In genomic region chr17:55210292-55210691, GRCh38 we compare ENCODE assay signal across 20 cellular contexts. TPM values are rescaled to one million over a fixed set of nuclear protein-coding genes. Genes with fewer than 3 reads are reported as not detected.
A peak's percentile ranks its signal among the peaks of the same experiment; 100 is the strongest.
DNase-seq lines count a peak whose midpoint lies in the region; ATAC-seq and TF ChIP-seq lines count a peak whose summit lies in the region.
"Had no signal": no experiment of that assay in that cellular context is flagged by ENCODE, and none has a peak within 500 bp of the region (broad histone marks: within the 10 kb centered on the region; RNA-seq: fewer than 3 reads in every experiment).

No MANE protein-coding gene starts in this region.

- no peaks in the 10 kb centered on the region for H3K9me3 ChIP-seq in HEK293 (ENCODE audit: control insufficient read depth, insufficient read depth, low read depth, low read length)

- H3K4me1 Mint-ChIP-seq in nephron (peaks cover 17% of the 10 kb centered on the region), glutamatergic neuron (ENCODE audit: low read depth, unreplicated experiment) (no peaks in the 10 kb centered on the region)
- H3K4me1 Mint-ChIP-seq: CD4-positive, CD25-positive, alpha-beta regulatory T cell had no signal

- H3K27ac Mint-ChIP-seq in nephron (peak overlapping the region in 2 of 3 experiments; percentile 40 to 47), glutamatergic neuron (ENCODE audit: unreplicated experiment) (no peak overlapping the region)
- H3K27ac Mint-ChIP-seq: CD4-positive, CD25-positive, alpha-beta regulatory T cell had no signal

- no peak overlapping the region for H3K27ac ChIP-seq in HEK293 (ENCODE audit: extremely low read depth, low read depth, low read length)
- H3K27ac ChIP-seq: 22Rv1, HL-60 had no signal

- H3K4me1 ChIP-seq in HEK293 (ENCODE audit: control insufficient read depth, insufficient read depth, low read length): peaks cover 9% of the 10 kb centered on the region; the same call in 1 of the 2 replicates

- H3K36me3 ChIP-seq in HEK293 (ENCODE audit: control insufficient read depth in 2 of 2, insufficient read depth in 1 of 2, low read length in 2 of 2): no peaks in the 10 kb centered on the region

- ATAC-seq in SK-N-SH treated with all-trans-retinoic acid at 6 μM for 48 hours: no peak; the same call in 2 of the 3 replicates

- H3K4me3 ChIP-seq in HEK293 (ENCODE audit: low read depth, low read length): no peak overlapping the region

- H3K9me3 Mint-ChIP-seq in nephron: peaks cover 2% of the 10 kb centered on the region
- H3K9me3 Mint-ChIP-seq in glutamatergic neuron (ENCODE audit: unreplicated experiment): no peaks in the 10 kb centered on the region
- H3K9me3 Mint-ChIP-seq: CD4-positive, CD25-positive, alpha-beta regulatory T cell had no signal

- no peak for TF ChIP-seq CTCF in HEK293 (tag by site-specific recombination; IDR thresholded peaks at IDR 0.05)
- TF ChIP-seq CTCF in nephron (IDR thresholded peaks at IDR 0.05; ENCODE audit: unreplicated experiment in 3 of 3): no peak
- TF ChIP-seq CTCF in glutamatergic neuron (IDR thresholded peaks at IDR 0.05; ENCODE audit: partially characterized antibody, unreplicated experiment): no peak

- no peak overlapping the region for H3K4me3 Mint-ChIP-seq in nephron
- no peak overlapping the region for H3K4me3 Mint-ChIP-seq in glutamatergic neuron (ENCODE audit: unreplicated experiment)
- H3K4me3 Mint-ChIP-seq: CD4-positive, CD25-positive, alpha-beta regulatory T cell had no signal

- CTCF ChIA-PET in HEK293 (lab: Yijun Ruan, JAX): interaction anchor here (1.4 kb wide), 1 partner anchor 15 kb away, joined by 3 read pairs; no protein-coding TSS in a partner anchor

- H3K36me3 Mint-ChIP-seq in nephron (ENCODE audit: low read depth): no peaks in the 10 kb centered on the region
- H3K36me3 Mint-ChIP-seq in glutamatergic neuron (ENCODE audit: unreplicated experiment): no peaks in the 10 kb centered on the region
- H3K36me3 Mint-ChIP-seq: CD4-positive, CD25-positive, alpha-beta regulatory T cell had no signal

- no peaks in the 10 kb centered on the region for H3K27me3 Mint-ChIP-seq in nephron (ENCODE audit: low read depth)
- no peaks in the 10 kb centered on the region for H3K27me3 Mint-ChIP-seq in glutamatergic neuron (ENCODE audit: unreplicated experiment)

- peak; percentile 50 for DNase-seq in DMS 273 (lab: John Stamatoyannopoulos, UW; ENCODE audit: unreplicated experiment)
- DNase-seq in DMS 273 treated with DMSO at 0.1 percent for 48 hours (lab: John Stamatoyannopoulos, UW): no peak
- no peak for DNase-seq in activated CD4-positive, CD25-positive, alpha-beta regulatory T cell (lab: John Stamatoyannopoulos, UW)
- DNase-seq in activated gamma-delta T cell (lab: John Stamatoyannopoulos, UW): no peak
- no peak for DNase-seq in glutamatergic neuron
- DNase-seq: CD4-positive, CD25-positive, alpha-beta regulatory T cell; COR-L47; DMS153; GDM1; H7; NCI-H146; NCI-H526 treated with DMSO at 0.1 percent for 48 hours; OCI-M1; Right ventricle myocardium superior; T-helper 1 cell had no signal

- POLR2A ChIA-PET in HEK293 (lab: Yijun Ruan, JAX): no interaction called here

TF ChIP-seq in HEK293, 187 proteins besides CTCF, POLR2A, EP300 and RAD21 (continues in another document):
- TF ChIP-seq ZNF830 (tag by site-specific recombination; IDR thresholded peaks at IDR 0.05; ENCODE audit: low read depth): no peak
- TF ChIP-seq OVOL3 (tag by site-specific recombination; IDR thresholded peaks at IDR 0.05): no peak
- no peak for TF ChIP-seq ZNF311 (tag by site-specific recombination; IDR thresholded peaks at IDR 0.05; ENCODE audit: borderline replicate concordance)
- TF ChIP-seq SP3 (tag by site-specific recombination; IDR thresholded peaks at IDR 0.05): no peak
- no peak for TF ChIP-seq ZNF645 (tag by site-specific recombination; IDR thresholded peaks at IDR 0.05)
- TF ChIP-seq ZNF585B (tag by site-specific recombination; IDR thresholded peaks at IDR 0.05): no peak
- no peak for TF ChIP-seq ZNF513 (tag by site-specific recombination; IDR thresholded peaks at IDR 0.05)
- TF ChIP-seq ZNF624 (tag by site-specific recombination; IDR thresholded peaks at IDR 0.05): no peak
- TF ChIP-seq TCF7L2 (IDR thresholded peaks at IDR 0.05; ENCODE audit: borderline replicate concordance, low read depth, low read length): peak; percentile 57; the same call in 1 of the 2 replicates

TF ChIP-seq in SK-N-SH treated with all-trans-retinoic acid at 6 μM for 48 hours, 23 proteins besides CTCF, POLR2A, EP300 and RAD21:
- TF ChIP-seq ISL1 (CRISPR knock-in tag; IDR thresholded peaks at IDR 0.05) (peak; percentile 75), TCF4 (CRISPR knock-in tag; IDR thresholded peaks at IDR 0.05; ENCODE audit: borderline replicate concordance) (peak; percentile 69; the same call in 1 of the 2 replicates), RARB (CRISPR knock-in tag; IDR thresholded peaks at IDR 0.05) (no peak), CSDC2 (CRISPR knock-in tag; IDR thresholded peaks at IDR 0.05) (no peak), TOX (CRISPR knock-in tag; IDR thresholded peaks at IDR 0.05; ENCODE audit: borderline replicate concordance) (no peak), ZNF565 (CRISPR knock-in tag; conservative IDR thresholded peaks at IDR 0.05; ENCODE audit: low read depth) (no peak), BACH2 (CRISPR knock-in tag; IDR thresholded peaks at IDR 0.05; ENCODE audit: borderline replicate concordance) (0 out of 2 replicates have a peak, but pooled peaks have one; percentile 36)

RNA-seq across cellular contexts. Expression of gene HLF, which starts 54.5 kb away (rescaled TPM):
- total RNA-seq in glutamatergic neuron (ENCODE audit: unreplicated experiment): 0.32 TPM
